Comparison of ENCODE assay signal across 17 cellular contexts in genomic region chr9:91810286-91810905, GRCh38.
DNase-seq lines count a peak whose midpoint lies in the region; ATAC-seq and TF ChIP-seq lines count a peak whose summit lies in the region.
"Had no signal": no experiment of that assay in that cellular context is flagged by ENCODE, and none has a peak within 500 bp of the region (broad histone marks: within the 10 kb centered on the region; RNA-seq: fewer than 3 reads in every experiment).

No MANE protein-coding gene starts in this region.

- H3K4me1 ChIP-seq in right cardiac atrium (ENCODE audit: control insufficient read depth, insufficient read depth, low read length) = no peaks in the 10 kb centered on the region
- H3K4me1 ChIP-seq in mesenchymal stem cell (ENCODE audit: control insufficient read depth, insufficient read depth, low read depth, low read length) = peaks cover 23% of the 10 kb centered on the region
- H3K4me1 ChIP-seq: A549 had no signal

- no peak overlapping the region for H2BK120ac ChIP-seq in mesenchymal stem cell (ENCODE audit: low read depth, low read length)

- no peak overlapping the region for H2BK5ac ChIP-seq in mesenchymal stem cell (ENCODE audit: low read depth, low read length, poor library complexity, severe bottlenecking)

- CTCF ChIA-PET in activated CD4-positive, alpha-beta T cell treated with anti-CD3 and anti-CD28 coated beads, Interleukin-2, amount 10 ng/mL, durations not matched to agents 7 days and 5 days (lab: Charles Lee) = no interaction called here

- H3K27me3 ChIP-seq in right cardiac atrium (ENCODE audit: control insufficient read depth, insufficient read depth) (no peaks in the 10 kb centered on the region), mesenchymal stem cell (ENCODE audit: control insufficient read depth in 1 of 2, insufficient read depth in 1 of 2, low read length in 2 of 2) (no peaks in the 10 kb centered on the region)

- peak overlapping the region; percentile 1 to 38 for H2BK12ac ChIP-seq in mesenchymal stem cell (ENCODE audit: low read length in 2 of 2)

- H3K4me1 Mint-ChIP-seq in activated CD4-positive, alpha-beta T cell treated with anti-CD3 and anti-CD28 coated beads, Interleukin-2, amount 10 ng/mL, durations not matched to agents 7 days and 5 days = no peaks in the 10 kb centered on the region

- no peak overlapping the region for H3K9ac ChIP-seq in mesenchymal stem cell (ENCODE audit: low read length)

- intact Hi-C loops in right cardiac atrium (cut with DNase I) (no loop called here), cardiac septum (cut with DNase I) (no loop called here)

- H3K14ac ChIP-seq in mesenchymal stem cell (ENCODE audit: low read length in 2 of 2) = no peak overlapping the region

- peaks cover 44% of the 10 kb centered on the region for H3K79me1 ChIP-seq in mesenchymal stem cell (replicated peaks; ENCODE audit: low read length, poor library complexity, severe bottlenecking)

- WGBS in right cardiac atrium = 84% methylated on average over 26 of the region's 26 CpGs
- 96% methylated on average over 26 of the region's 26 CpGs for WGBS in mesenchymal stem cell

- POLR2A ChIA-PET in activated CD4-positive, alpha-beta T cell treated with anti-CD3 and anti-CD28 coated beads, Interleukin-2, amount 10 ng/mL, durations not matched to agents 7 days and 5 days (lab: Charles Lee) = no interaction called here

- no peak for DNase-seq in right cardiac atrium
- DNase-seq in cardiac septum (ENCODE audit: low spot score) = no peak
- peak; percentile 35 for DNase-seq in coronary artery (ENCODE audit: low spot score)
- no peak for DNase-seq in mesenchymal stem cell
- peak; percentile 35 for DNase-seq in ureter (ENCODE audit: low spot score)
- DNase-seq in activated CD4-positive, alpha-beta T cell treated with anti-CD3 and anti-CD28 coated beads, Interleukin-2, amount 10 ng/mL, durations not matched to agents 7 days and 5 days = no peak
- DNase-seq in HuH-7 (ENCODE audit: low spot score) = no peak
- DNase-seq: KBM-7, NCI-H1092 treated with DMSO at 0.1 percent for 48 hours, NCI-H1694 treated with DMSO at 0.1 percent for 48 hours, NCI-H446 treated with DMSO at 0.1 percent for 48 hours, SIG-M5 had no signal

- no peaks in the 10 kb centered on the region for H3K36me3 Mint-ChIP-seq in activated CD4-positive, alpha-beta T cell treated with anti-CD3 and anti-CD28 coated beads, Interleukin-2, amount 10 ng/mL, durations not matched to agents 7 days and 5 days (ENCODE audit: low read depth)

- no peak overlapping the region for H3K27ac ChIP-seq in right cardiac atrium (ENCODE audit: low read length)
- no peak overlapping the region for H3K27ac ChIP-seq in coronary artery
- H3K27ac ChIP-seq in mesenchymal stem cell (ENCODE audit: low read length, poor library complexity, severe bottlenecking) = no peak overlapping the region
- H3K27ac ChIP-seq: A549, C4-2B, HL-60 had no signal

- no peak for TF ChIP-seq CTCF in coronary artery (IDR thresholded peaks at IDR 0.05)

- no peak overlapping the region for H3K4me3 Mint-ChIP-seq in activated CD4-positive, alpha-beta T cell treated with anti-CD3 and anti-CD28 coated beads, Interleukin-2, amount 10 ng/mL, durations not matched to agents 7 days and 5 days

- H3K4me3 ChIP-seq in right cardiac atrium (ENCODE audit: low read length) = no peak overlapping the region
- H3K4me3 ChIP-seq in coronary artery = no peak overlapping the region
- no peak overlapping the region for H3K4me3 ChIP-seq in mesenchymal stem cell (ENCODE audit: insufficient read depth in 1 of 2, low read depth in 1 of 2, low read length in 2 of 2)
- H3K4me3 ChIP-seq: A549, GM12878 had no signal

- H3K4ac ChIP-seq in mesenchymal stem cell (ENCODE audit: low read depth in 1 of 2, low read length in 2 of 2) = peak overlapping the region in 1 of 2 experiments; percentile 29

- no peaks in the 10 kb centered on the region for H3K27me3 Mint-ChIP-seq in activated CD4-positive, alpha-beta T cell treated with anti-CD3 and anti-CD28 coated beads, Interleukin-2, amount 10 ng/mL, durations not matched to agents 7 days and 5 days

- no peak overlapping the region for H3K4me2 ChIP-seq in mesenchymal stem cell (ENCODE audit: low read length, poor library complexity, severe bottlenecking)
- H3K4me2 ChIP-seq: A549 had no signal

- no peak overlapping the region for H3K23ac ChIP-seq in mesenchymal stem cell (ENCODE audit: low read length in 2 of 2)

- H3K27ac Mint-ChIP-seq in activated CD4-positive, alpha-beta T cell treated with anti-CD3 and anti-CD28 coated beads, Interleukin-2, amount 10 ng/mL, durations not matched to agents 7 days and 5 days = no peak overlapping the region

- no peak overlapping the region for H2AK5ac ChIP-seq in mesenchymal stem cell (ENCODE audit: low read length, severe bottlenecking)

- H4K8ac ChIP-seq in mesenchymal stem cell (ENCODE audit: low read length) = no peak overlapping the region

- ATAC-seq in right cardiac atrium = peak; percentile 24 to 38
- ATAC-seq in GM21619 (IDR thresholded peaks at IDR 0.05; ENCODE audit: unreplicated experiment) = no peak
- ATAC-seq: A549, GM12878 had no signal

- no peak overlapping the region for H2AFZ ChIP-seq in mesenchymal stem cell (ENCODE audit: low read depth, low read length)

- no peak overlapping the region for H4K91ac ChIP-seq in mesenchymal stem cell (ENCODE audit: low read length)

- H3K18ac ChIP-seq in mesenchymal stem cell (ENCODE audit: low read depth in 1 of 2, low read length in 2 of 2) = no peak overlapping the region

- H2BK15ac ChIP-seq in mesenchymal stem cell (ENCODE audit: low read depth, poor library complexity, severe bottlenecking) = no peak overlapping the region

- H3K36me3 ChIP-seq in mesenchymal stem cell (ENCODE audit: control insufficient read depth in 1 of 2, insufficient read depth in 2 of 2, low read depth in 1 of 2, low read length in 2 of 2) = peaks cover 0 to 5% of the 10 kb centered on the region in 2 experiments

- no peaks in the 10 kb centered on the region for H3K9me3 Mint-ChIP-seq in activated CD4-positive, alpha-beta T cell treated with anti-CD3 and anti-CD28 coated beads, Interleukin-2, amount 10 ng/mL, durations not matched to agents 7 days and 5 days

- H3K9me3 ChIP-seq in right cardiac atrium (ENCODE audit: control insufficient read depth, low read length) = no peaks in the 10 kb centered on the region
- H3K9me3 ChIP-seq in mesenchymal stem cell (ENCODE audit: control insufficient read depth, low read length) = no peaks in the 10 kb centered on the region
- H3K9me3 ChIP-seq: A549 had no signal

Comparison
In these comparisons a context has a peak if more than half of its experiments do, and no peak if none do; other contexts are left out.
1. DNase-seq: peak in coronary artery (single experiment) and ureter (single experiment); none in right cardiac atrium (0 of 3), cardiac septum (single experiment), mesenchymal stem cell (single experiment), activated CD4-positive, alpha-beta T cell treated with anti-CD3 and anti-CD28 coated beads, Interleukin-2, amount 10 ng/mL, durations not matched to agents 7 days and 5 days (single experiment) and HuH-7 (single experiment).